Comparison of ENCODE assay signal across 8 cellular contexts in genomic region chrX:118495061-118495921, GRCh38. TPM values are rescaled to one million over a fixed set of nuclear protein-coding genes. Genes with fewer than 3 reads are reported as not detected.
A peak's percentile ranks its signal among the peaks of the same experiment; 100 is the strongest.
DNase-seq lines count a peak whose midpoint lies in the region; ATAC-seq and TF ChIP-seq lines count a peak whose summit lies in the region.

DOCK11 (plus strand) TSS chrX:118495815; CDS start chrX:118495972, 157 bp downstream.

- H3K36me3 ChIP-seq in ascending aorta: no peaks in the 10 kb centered on the region
- no peaks in the 10 kb centered on the region for H3K36me3 ChIP-seq in aorta (ENCODE audit: control insufficient read depth in 1 of 2, insufficient read depth in 2 of 2, low read length in 1 of 2)

- DNase-seq in NCI-H1092 treated with DMSO at 0.1 percent for 48 hours (lab: John Stamatoyannopoulos, UW) (peak; percentile 45), T-helper 22 cell (ENCODE audit: low read depth) (peak; percentile 77), ascending aorta (ENCODE audit: low spot score in 2 of 2) (peak; percentile 50 to 85), hypothalamus (lab: John Stamatoyannopoulos, UW) (peak in 49 of 51 donors; percentile 5 to 79 (median 40)), retina (peak; percentile 69), aorta (peak; percentile 92)

- 5 to 30% methylated on average over 44 to 64 of the region's 64 CpGs for WGBS in aorta, 2 donors

- H3K4me3 ChIP-seq in GM12875 (ENCODE audit: low read depth, low read length) (peak within 1 kb of the TSS; percentile 86), ascending aorta (peak within 1 kb of the TSS; percentile 49 to 93), aorta (ENCODE audit: low read length in 2 of 2) (peak within 1 kb of the TSS; percentile 29 to 70)

- H3K27ac ChIP-seq in ascending aorta (peak within 1 kb of the TSS; percentile 80 to 94), aorta (ENCODE audit: low read depth in 1 of 2, low read length in 2 of 2) (peak within 1 kb of the TSS in 1 of 2 donors; percentile 96)

- peak; percentile 75 for ATAC-seq in HG02588 (IDR thresholded peaks at IDR 0.05; ENCODE audit: unreplicated experiment)
- peak; percentile 90 for ATAC-seq in aorta (ENCODE audit: low FRiP score)

- intact Hi-C loops in ascending aorta (cut with DNase I): loop anchor here (2.0 to 10.0 kb wide), 4 partner anchors 38 to 230 kb away; partner anchors contain the start of gene IL13RA1
- intact Hi-C loops in aorta (cut with DNase I): loop anchor here in 1 of 2 donors (5.0 to 10.0 kb wide), 2 partner anchors 47 to 110 kb away; no protein-coding TSS in a partner anchor

- no peaks in the 10 kb centered on the region for H3K9me3 ChIP-seq in ascending aorta
- H3K9me3 ChIP-seq in aorta (ENCODE audit: control insufficient read depth, low read length): no peaks in the 10 kb centered on the region

- TF ChIP-seq CTCF in GM12875 (IDR thresholded peaks at IDR 0.05; ENCODE audit: borderline replicate concordance, insufficient read depth, low read depth, low read length): no peak
- no peak for TF ChIP-seq CTCF in ascending aorta (IDR thresholded peaks at IDR 0.05)

- no peaks in the 10 kb centered on the region for H3K27me3 ChIP-seq in ascending aorta
- no peaks in the 10 kb centered on the region for H3K27me3 ChIP-seq in aorta (ENCODE audit: control insufficient read depth in 1 of 2, insufficient read depth in 2 of 2, low read length in 1 of 2)

- H3K4me1 ChIP-seq in ascending aorta (peaks cover 0 to 3% of the 10 kb centered on the region in 2 donors), aorta (ENCODE audit: control insufficient read depth in 1 of 2, insufficient read depth in 2 of 2, low read length in 2 of 2) (no peaks in the 10 kb centered on the region)

RNA-seq across cellular contexts. Expression of gene DOCK11, which starts in this region (rescaled TPM):
- total RNA-seq in ascending aorta (23.0 TPM), aorta (10 to 100 TPM; 44.6 to 59.8 TPM)
- polyA plus RNA-seq in aorta: 10 to 100 TPM; 15.7 to 34.0 TPM

Comparison
In these comparisons a context has a peak if more than half of its experiments do, and no peak if none do; other contexts are left out.
1. DNase-seq: peak in every context shown above with its lines; median percentile 92 in aorta; 77 in T-helper 22 cell; 69 in retina; 68 in ascending aorta; 45 in NCI-H1092 treated with DMSO at 0.1 percent for 48 hours; 40 in hypothalamus.